Comparison of ENCODE assay signal across 29 cellular contexts in genomic region chr13:48116808-48117207, GRCh38.
"Had no signal": no experiment of that assay in that cellular context is flagged by ENCODE, and none has a peak within 500 bp of the region (broad histone marks: within the 10 kb centered on the region; RNA-seq: fewer than 3 reads in every experiment).

No MANE protein-coding gene starts in this region.

- FAIRE-seq: urothelium cell line had no signal

- H3K36me3 Mint-ChIP-seq: stimulated activated effector memory CD8-positive, alpha-beta T cell treated with anti-CD3 and anti-CD28 coated beads, Interleukin-12 subunit alpha, Interleukin-12 subunit beta, amount 100 ng/mL, for 72 hours; stimulated activated memory B cell treated with anti-CD40 and anti-IgM and Interleukin-4, amounts not matched to agents 10 μg/mL and 1 μg/mL and 100 μg/mL, for 72 hours; stimulated activated naive B cell treated with anti-CD40 and anti-IgM and Interleukin-4, amounts not matched to agents 10 μg/mL and 1 μg/mL and 100 μg/mL, for 72 hours; type B pancreatic cell had no signal

- H3K27ac Mint-ChIP-seq: stimulated activated effector memory CD8-positive, alpha-beta T cell treated with anti-CD3 and anti-CD28 coated beads, Interleukin-12 subunit alpha, Interleukin-12 subunit beta, amount 100 ng/mL, for 72 hours; stimulated activated memory B cell treated with anti-CD40 and anti-IgM and Interleukin-4, amounts not matched to agents 10 μg/mL and 1 μg/mL and 100 μg/mL, for 72 hours; stimulated activated naive B cell treated with anti-CD40 and anti-IgM and Interleukin-4, amounts not matched to agents 10 μg/mL and 1 μg/mL and 100 μg/mL, for 72 hours; stimulated activated naive CD8-positive, alpha-beta T cell treated with anti-CD3 and anti-CD28 coated beads, Interleukin-15, amount 100 ng/mL, for 72 hours; stimulated activated naive CD8-positive, alpha-beta T cell treated with anti-CD3 and anti-CD28 coated beads, Interleukin-15, Interleukin-2, amounts not matched to agents 100 ng/mL and 50 ng/mL, for 24 hours; type B pancreatic cell had no signal

- ATAC-seq: stimulated activated effector memory CD8-positive, alpha-beta T cell treated with anti-CD3 and anti-CD28 coated beads, Interleukin-12 subunit alpha, Interleukin-12 subunit beta, amount 100 ng/mL, for 72 hours; stimulated activated memory B cell treated with anti-CD40 and anti-IgM and Interleukin-4, amounts not matched to agents 10 μg/mL and 1 μg/mL and 100 μg/mL, for 72 hours; stimulated activated naive B cell treated with anti-CD40 and anti-IgM and Interleukin-4, amounts not matched to agents 10 μg/mL and 1 μg/mL and 100 μg/mL, for 72 hours; stimulated activated naive CD8-positive, alpha-beta T cell treated with anti-CD3 and anti-CD28 coated beads, Interleukin-15, amount 100 ng/mL, for 72 hours; stimulated activated naive CD8-positive, alpha-beta T cell treated with anti-CD3 and anti-CD28 coated beads, Interleukin-15, Interleukin-2, amounts not matched to agents 100 U/mL and 50 U/mL, for 24 hours; upper lobe of right lung had no signal

- H3K36me3 ChIP-seq: stomach, suprapubic skin, thoracic aorta, thyroid gland, tibial artery, tibial nerve, transverse colon, upper lobe of left lung, upper lobe of right lung, uterus, vagina had no signal

- H3K9me3 ChIP-seq: stomach, suprapubic skin, testis, thoracic aorta, thyroid gland, tibial artery, tibial nerve, transverse colon, upper lobe of left lung, upper lobe of right lung, uterus, vagina had no signal

- H3K9me3 Mint-ChIP-seq: stimulated activated effector memory CD8-positive, alpha-beta T cell treated with anti-CD3 and anti-CD28 coated beads, Interleukin-12 subunit alpha, Interleukin-12 subunit beta, amount 100 ng/mL, for 72 hours; stimulated activated naive B cell treated with anti-CD40 and anti-IgM and Interleukin-4, amounts not matched to agents 10 μg/mL and 1 μg/mL and 100 μg/mL, for 72 hours; stimulated activated naive CD8-positive, alpha-beta T cell treated with anti-CD3 and anti-CD28 coated beads, Interleukin-15, amount 100 ng/mL, for 72 hours; stimulated activated naive CD8-positive, alpha-beta T cell treated with anti-CD3 and anti-CD28 coated beads, Interleukin-15, Interleukin-2, amounts not matched to agents 100 ng/mL and 50 ng/mL, for 24 hours; type B pancreatic cell had no signal

- H3K27ac ChIP-seq: stomach, suprapubic skin, testis, thoracic aorta, thyroid gland, tibial artery, tibial nerve, transverse colon, upper lobe of left lung, upper lobe of right lung, uterus, vagina had no signal

- H3K4me3 Mint-ChIP-seq: stimulated activated effector memory CD8-positive, alpha-beta T cell treated with anti-CD3 and anti-CD28 coated beads, Interleukin-12 subunit alpha, Interleukin-12 subunit beta, amount 100 ng/mL, for 72 hours; stimulated activated memory B cell treated with anti-CD40 and anti-IgM and Interleukin-4, amounts not matched to agents 10 μg/mL and 1 μg/mL and 100 μg/mL, for 72 hours; stimulated activated naive B cell treated with anti-CD40 and anti-IgM and Interleukin-4, amounts not matched to agents 10 μg/mL and 1 μg/mL and 100 μg/mL, for 72 hours; stimulated activated naive CD8-positive, alpha-beta T cell treated with anti-CD3 and anti-CD28 coated beads, Interleukin-15, amount 100 ng/mL, for 72 hours; stimulated activated naive CD8-positive, alpha-beta T cell treated with anti-CD3 and anti-CD28 coated beads, Interleukin-15, Interleukin-2, amounts not matched to agents 100 ng/mL and 50 ng/mL, for 24 hours; type B pancreatic cell had no signal

- H3K4me1 ChIP-seq: uterus had no signal

- H3K4me3 ChIP-seq: stomach, suprapubic skin, testis, thoracic aorta, thyroid gland, tibial artery, tibial nerve, transverse colon, upper lobe of left lung, upper lobe of right lung, uterus, vagina had no signal

- H3K27me3 ChIP-seq: stomach, suprapubic skin, testis, thyroid gland, tibial artery, tibial nerve, transverse colon, upper lobe of left lung, upper lobe of right lung, uterus, vagina had no signal

- H3K27me3 Mint-ChIP-seq: stimulated activated naive CD8-positive, alpha-beta T cell treated with anti-CD3 and anti-CD28 coated beads, Interleukin-15, amount 100 ng/mL, for 72 hours; type B pancreatic cell had no signal

- H3K4me1 Mint-ChIP-seq: stimulated activated effector memory CD8-positive, alpha-beta T cell treated with anti-CD3 and anti-CD28 coated beads, Interleukin-12 subunit alpha, Interleukin-12 subunit beta, amount 100 ng/mL, for 72 hours; stimulated activated memory B cell treated with anti-CD40 and anti-IgM and Interleukin-4, amounts not matched to agents 10 μg/mL and 1 μg/mL and 100 μg/mL, for 72 hours; stimulated activated naive B cell treated with anti-CD40 and anti-IgM and Interleukin-4, amounts not matched to agents 10 μg/mL and 1 μg/mL and 100 μg/mL, for 72 hours had no signal

- DNase-seq: stimulated activated CD4-positive, alpha-beta T cell treated with anti-CD3 and anti-CD28 coated beads, Interleukin-2, amount 100 ng/mL, for 48 hours; stimulated activated CD4-positive, alpha-beta T cell treated with anti-CD3 and anti-CD28 coated beads, Interleukin-4, amount 100 ng/mL, for 1 hour; stimulated activated CD4-positive, alpha-beta T cell treated with anti-CD3 and anti-CD28 coated beads, Interleukin-4, amount 100 ng/mL, for 24 hours; stimulated activated CD4-positive, alpha-beta T cell treated with anti-CD3 and anti-CD28 coated beads, Interleukin-4, amount 100 ng/mL, for 4 hours; stimulated activated CD8-positive, alpha-beta memory T cell treated with anti-CD3 and anti-CD28 coated beads, Interleukin-4, amount 100 ng/mL, for 48 hours; stimulated activated naive B cell treated with anti-CD40 and anti-IgM and Interleukin-4, amounts not matched to agents 10 μg/mL and 1 μg/mL and 100 μg/mL, for 72 hours; stimulated activated naive CD4-positive, alpha-beta T cell; stimulated activated naive CD4-positive, alpha-beta T cell treated with Interleukin-2 at 50 U/mL for 16 hours; stimulated activated naive CD8-positive, alpha-beta T cell treated with anti-CD3 and anti-CD28 coated beads, Interleukin-15, amount 100 ng/mL, for 72 hours; stimulated activated naive CD8-positive, alpha-beta T cell treated with anti-CD3 and anti-CD28 coated beads, Interleukin-15, Interleukin-2, amounts not matched to agents 100 U/mL and 50 U/mL, for 24 hours; stomach; substantia nigra; testis; thyroid gland; tibial artery; transverse colon; trophoblast cell; upper lobe of left lung; upper lobe of right lung; uterus had no signal
